In genomic region chr1:100308777-100309176, GRCh38 we compare ENCODE assay signal across 19 cellular contexts. TPM values are rescaled to one million over a fixed set of nuclear protein-coding genes. Genes with fewer than 3 reads are reported as not detected.
DNase-seq lines count a peak whose midpoint lies in the region; ATAC-seq and TF ChIP-seq lines count a peak whose summit lies in the region.
"Had no signal": no experiment of that assay in that cellular context is flagged by ENCODE, and none has a peak within 500 bp of the region (broad histone marks: within the 10 kb centered on the region; RNA-seq: fewer than 3 reads in every experiment).

No MANE protein-coding gene starts in this region.

- H4K8ac ChIP-seq in mesenchymal stem cell (ENCODE audit: low read length): no peak overlapping the region

- ATAC-seq in GM18907 (IDR thresholded peaks at IDR 0.05; ENCODE audit: unreplicated experiment) (peak; percentile 60), GM18505 (IDR thresholded peaks at IDR 0.05; ENCODE audit: unreplicated experiment) (no peak)
- ATAC-seq: HCT116; left lung; naive thymus-derived CD4-positive, alpha-beta T cell had no signal

- no peak overlapping the region for H3K4me3 ChIP-seq in epithelial cell of esophagus (ENCODE audit: low read length)
- no peak overlapping the region for H3K4me3 ChIP-seq in mesenchymal stem cell (ENCODE audit: insufficient read depth in 1 of 2, low read depth in 1 of 2, low read length in 2 of 2)
- H3K4me3 ChIP-seq: left lung, vagina had no signal

- no peak overlapping the region for H3K14ac ChIP-seq in mesenchymal stem cell (ENCODE audit: low read length in 2 of 2)

- H2BK5ac ChIP-seq in mesenchymal stem cell (ENCODE audit: low read depth, low read length, poor library complexity, severe bottlenecking): no peak overlapping the region

- no peak overlapping the region for H3K9ac ChIP-seq in mesenchymal stem cell (ENCODE audit: low read length)

- H2AK5ac ChIP-seq in mesenchymal stem cell (ENCODE audit: low read length, severe bottlenecking): no peak overlapping the region

- no peak overlapping the region for H3K27ac ChIP-seq in mesenchymal stem cell (ENCODE audit: low read length, poor library complexity, severe bottlenecking)
- H3K27ac ChIP-seq: left lung, vagina had no signal

- TF ChIP-seq POLR2A in GM18505 (IDR thresholded peaks at IDR 0.05; ENCODE audit: borderline replicate concordance, extremely low read depth, insufficient read depth, insufficient read length): no peak

- WGBS in mesenchymal stem cell: 67% methylated on average over 1 of the region's 2 CpGs

- no peak overlapping the region for H2BK120ac ChIP-seq in mesenchymal stem cell (ENCODE audit: low read depth, low read length)

- no peak overlapping the region for H3K4me2 ChIP-seq in mesenchymal stem cell (ENCODE audit: low read length, poor library complexity, severe bottlenecking)

- no peak for TF ChIP-seq CTCF in epithelial cell of esophagus (IDR thresholded peaks at IDR 0.05; ENCODE audit: insufficient read depth, low read depth, low read length, missing control alignments)

- H2BK12ac ChIP-seq in mesenchymal stem cell (ENCODE audit: low read length in 2 of 2): no peak overlapping the region

- no peak overlapping the region for H3K23ac ChIP-seq in mesenchymal stem cell (ENCODE audit: low read length in 2 of 2)

- H3K18ac ChIP-seq in mesenchymal stem cell (ENCODE audit: low read depth in 1 of 2, low read length in 2 of 2): no peak overlapping the region

- no peaks in the 10 kb centered on the region for H3K79me1 ChIP-seq in mesenchymal stem cell (replicated peaks; ENCODE audit: low read length, poor library complexity, severe bottlenecking)

- H3K27me3 ChIP-seq in mesenchymal stem cell (ENCODE audit: control insufficient read depth in 1 of 2, insufficient read depth in 1 of 2, low read length in 2 of 2): no peaks in the 10 kb centered on the region
- H3K27me3 ChIP-seq: left lung, vagina had no signal

- no peak overlapping the region for H3K4ac ChIP-seq in mesenchymal stem cell (ENCODE audit: low read depth in 1 of 2, low read length in 2 of 2)

- no peaks in the 10 kb centered on the region for H3K9me3 ChIP-seq in mesenchymal stem cell (ENCODE audit: control insufficient read depth, low read length)
- H3K9me3 ChIP-seq: vagina had no signal

- no peaks in the 10 kb centered on the region for H3K36me3 ChIP-seq in mesenchymal stem cell (ENCODE audit: control insufficient read depth in 1 of 2, insufficient read depth in 2 of 2, low read depth in 1 of 2, low read length in 2 of 2)
- H3K36me3 ChIP-seq: left lung, vagina had no signal

- no peak overlapping the region for H2BK15ac ChIP-seq in mesenchymal stem cell (ENCODE audit: low read depth, poor library complexity, severe bottlenecking)

- no peaks in the 10 kb centered on the region for H3K4me1 ChIP-seq in mesenchymal stem cell (ENCODE audit: control insufficient read depth, insufficient read depth, low read depth, low read length)
- H3K4me1 ChIP-seq: left lung, vagina had no signal

- H4K91ac ChIP-seq in mesenchymal stem cell (ENCODE audit: low read length): no peak overlapping the region

- DNase-seq in AG20443 (ENCODE audit: low spot score) (peak; percentile 27), MV-4-11 (lab: John Stamatoyannopoulos, UW) (peak; percentile 28), epithelial cell of esophagus (ENCODE audit: low read depth) (peak; percentile 49), NCI-H2081 treated with DMSO at 0.1 percent for 48 hours (lab: John Stamatoyannopoulos, UW) (no peak), medulla oblongata (ENCODE audit: extremely low spot score) (no peak), mesenchymal stem cell (no peak)
- DNase-seq: activated CD4-positive, alpha-beta T cell treated with anti-CD3 and anti-CD28 coated beads, Interleukin-2, amount 50 U/mL, for 48 hours; activated gamma-delta T cell; central memory CD4-positive, alpha-beta T cell; hypothalamus; left lung; naive thymus-derived CD4-positive, alpha-beta T cell; NCI-H146; stimulated activated CD4-positive, alpha-beta T cell treated with anti-CD3 and anti-CD28 coated beads, Interleukin-2, amount 100 ng/mL, for 48 hours; T-helper 9 cell had no signal

- H2AFZ ChIP-seq in mesenchymal stem cell (ENCODE audit: low read depth, low read length): no peak overlapping the region

RNA-seq across cellular contexts. Expression of gene RTCA, which starts 42.8 kb away (rescaled TPM):
- polyA plus RNA-seq in mesenchymal stem cell (2013, experiment 1 of 2): 50.0 TPM
- 49.3 TPM for polyA plus RNA-seq in mesenchymal stem cell (2013, experiment 2 of 2)

RNA-seq across cellular contexts. Expression of gene CDC14A, which starts 43.5 kb away (rescaled TPM):
- polyA plus RNA-seq in mesenchymal stem cell (2013, experiment 1 of 2): 2.0 TPM
- 1.9 TPM for polyA plus RNA-seq in mesenchymal stem cell (2013, experiment 2 of 2)

RNA-seq across cellular contexts. Expression of gene DBT, which starts 59.1 kb away (rescaled TPM):
- 5.5 TPM for polyA plus RNA-seq in mesenchymal stem cell (2013, experiment 1 of 2)
- 5.6 TPM for polyA plus RNA-seq in mesenchymal stem cell (2013, experiment 2 of 2)

Comparison
In these comparisons a context has a peak if more than half of its experiments do, and no peak if none do; other contexts are left out.
1. DNase-seq: peak in AG20443 (single experiment), MV-4-11 (single experiment) and epithelial cell of esophagus (single experiment); none in NCI-H2081 treated with DMSO at 0.1 percent for 48 hours (single experiment), medulla oblongata (single experiment) and mesenchymal stem cell (single experiment).